Comparison of ENCODE assay signal across 8 cellular contexts in genomic region chr22:45007247-45007945, GRCh38. TPM values are rescaled to one million over a fixed set of nuclear protein-coding genes. Genes with fewer than 3 reads are reported as not detected.
DNase-seq lines count a peak whose midpoint lies in the region; ATAC-seq and TF ChIP-seq lines count a peak whose summit lies in the region.

No MANE protein-coding gene starts in this region.

- H3K4me2 ChIP-seq in GM23338 (peak overlapping the region; percentile 96), smooth muscle cell (peak overlapping the region; percentile 97)

- H4K20me1 ChIP-seq in GM23338 (replicated peaks; ENCODE audit: insufficient read depth), result peaks cover 27% of the 10 kb centered on the region
- H4K20me1 ChIP-seq in smooth muscle cell (ENCODE audit: low read depth), result no peaks in the 10 kb centered on the region

- H3K4me3 ChIP-seq in GM23338, result peak overlapping the region; percentile 93
- H3K4me3 ChIP-seq in right atrium auricular region, result peak overlapping the region; percentile 65 to 68
- peak overlapping the region; percentile 73 for H3K4me3 ChIP-seq in smooth muscle cell

- H3K36me3 ChIP-seq in GM23338 (ENCODE audit: insufficient read depth) (peaks cover 8% of the 10 kb centered on the region), right atrium auricular region (no peaks in the 10 kb centered on the region), smooth muscle cell (ENCODE audit: low read depth) (no peaks in the 10 kb centered on the region)

- H2AFZ ChIP-seq in GM23338 (no peak overlapping the region), smooth muscle cell (ENCODE audit: low read depth) (peak overlapping the region; percentile 94)

- 0% methylated on average over 35 of the region's 91 CpGs for WGBS in smooth muscle cell (ENCODE audit: low lambda C conversion rate)

- intact Hi-C loops in left colon (cut with DNase I, micrococcal nuclease), result no loop called here

- H3K27me3 Mint-ChIP-seq in GM23338 (ENCODE audit: insufficient read depth, low read depth, poor library complexity), result peaks cover 21% of the 10 kb centered on the region

- H3K36me3 Mint-ChIP-seq in GM23338 (ENCODE audit: low read depth), result peaks cover 46% of the 10 kb centered on the region

- no peak for TF ChIP-seq CTCF in GM23338 (conservative IDR thresholded peaks at IDR 0.05; ENCODE audit: low read depth in 2 of 2)
- TF ChIP-seq CTCF in VCaP (conservative IDR thresholded peaks at IDR 0.05), result no peak
- TF ChIP-seq CTCF in right atrium auricular region (IDR thresholded peaks at IDR 0.05), result no peak
- TF ChIP-seq CTCF in smooth muscle cell (IDR thresholded peaks at IDR 0.05; ENCODE audit: borderline replicate concordance, insufficient read depth, poor library complexity, severe bottlenecking), result no peak

- H3K4me3 Mint-ChIP-seq in GM23338, result peak overlapping the region; percentile 78

- H3K9me2 ChIP-seq in GM23338 (ENCODE audit: insufficient read depth), result no peaks in the 10 kb centered on the region

- H3K9me3 ChIP-seq in right atrium auricular region (no peaks in the 10 kb centered on the region), smooth muscle cell (replicated peaks; ENCODE audit: low read depth) (no peaks in the 10 kb centered on the region)

- H3K4me1 Mint-ChIP-seq in GM23338, result peaks cover 54% of the 10 kb centered on the region

- no peaks in the 10 kb centered on the region for H3K9me3 Mint-ChIP-seq in GM23338

- no peak overlapping the region for H3K27ac Mint-ChIP-seq in GM23338

- no peak overlapping the region for H3K9ac ChIP-seq in smooth muscle cell (ENCODE audit: low read depth)

- H3K79me2 ChIP-seq in GM23338 (replicated peaks; ENCODE audit: insufficient read depth), result peaks cover 61% of the 10 kb centered on the region
- no peaks in the 10 kb centered on the region for H3K79me2 ChIP-seq in smooth muscle cell (ENCODE audit: low read depth)

- H3K27ac ChIP-seq in GM23338 (ENCODE audit: low read depth), result peak overlapping the region; percentile 95
- H3K27ac ChIP-seq in VCaP, result peak overlapping the region; percentile 97
- H3K27ac ChIP-seq in right atrium auricular region, result peak overlapping the region; percentile 87 to 91
- H3K27ac ChIP-seq in smooth muscle cell (ENCODE audit: low read depth), result no peak overlapping the region

- H3K27me3 ChIP-seq in GM23338 (ENCODE audit: insufficient read depth) (no peaks in the 10 kb centered on the region), right atrium auricular region (no peaks in the 10 kb centered on the region), smooth muscle cell (ENCODE audit: low read depth) (no peaks in the 10 kb centered on the region)

- DNase-seq in GM23338 (ENCODE audit: low spot score) (peak; percentile 87), right atrium auricular region (ENCODE audit: low spot score) (no peak), smooth muscle cell (lab: John Stamatoyannopoulos, UW; ENCODE audit: unreplicated experiment) (peak; percentile 27), GOT3 (lab: John Stamatoyannopoulos, UW) (no peak), left colon (no peak)
- no peak for DNase-seq in activated CD4-positive, alpha-beta T cell treated with anti-CD3 and anti-CD28 coated beads, Interleukin-2, amount 50 U/mL, for 1 hour

- ATAC-seq in GM23338, result peak; percentile 44
- ATAC-seq in HG02571 (IDR thresholded peaks at IDR 0.05; ENCODE audit: unreplicated experiment), result no peak
- ATAC-seq in left colon, result no peak

- H3F3A ChIP-seq in GM23338 (replicated peaks; ENCODE audit: low read depth), result 0 out of 2 replicates have a peak, but pooled peaks cover 15% of the 10 kb centered on the region
- peaks cover 9% of the 10 kb centered on the region for H3F3A ChIP-seq in smooth muscle cell (ENCODE audit: low read depth)

- H3K4me1 ChIP-seq in GM23338 (ENCODE audit: insufficient read depth) (peaks cover 45% of the 10 kb centered on the region), right atrium auricular region (peaks cover 0 to 36% of the 10 kb centered on the region in 2 donors), smooth muscle cell (ENCODE audit: low read depth) (peaks cover 6% of the 10 kb centered on the region)

TF ChIP-seq in GM23338, 12 proteins besides CTCF, POLR2A, EP300 and RAD21:
- TF ChIP-seq ETS1 (IDR thresholded peaks at IDR 0.05) (no peak), REST (IDR thresholded peaks at IDR 0.05; ENCODE audit: unreplicated experiment) (peak; percentile 67)

RNA-seq across cellular contexts. Expression of gene PHF21B, which starts 2.4 kb away (rescaled TPM):
- 127 and 149 TPM in 2 replicates for total RNA-seq in GM23338 (2014; rRNA removed; shearing (Covaris generic))
- 16.5 and 20.6 TPM in 2 replicates for polyA plus RNA-seq in GM23338 (2016; fragmentation: Nextera tagmentation; extraction: Ambion mirVana)
- total RNA-seq in right atrium auricular region, result 1 to 10 TPM; 1.4 to 2.2 TPM
- total RNA-seq in smooth muscle cell, result 0.13 and 0.18 TPM in 2 replicates
- 0.13 and 0.15 TPM in 2 replicates for polyA plus RNA-seq in smooth muscle cell
- total RNA-seq in left colon, result under 1 TPM in 1 of 2 donors, not detected in 1; 0.40 TPM

Comparison
In these comparisons a context has a peak if more than half of its experiments do, and no peak if none do; other contexts are left out.
1. DNase-seq: peak in GM23338 (single experiment) and smooth muscle cell (single experiment); none in right atrium auricular region (single experiment), GOT3 (single experiment), activated CD4-positive, alpha-beta T cell treated with anti-CD3 and anti-CD28 coated beads, Interleukin-2, amount 50 U/mL, for 1 hour (single experiment) and left colon (0 of 2).
2. RNA of gene PHF21B, which starts 2.4 kb away (total RNA-seq): 127 to 149 TPM in GM23338; 1.4 to 2.2 TPM in right atrium auricular region, 0.40 TPM in left colon and 0.13 to 0.18 TPM in smooth muscle cell; every median in the first group is over 10 times any median in the second.
3. Peak in every context shown above with its lines, with median percentiles within 50 percentile points of each other: H3K4me3 ChIP-seq.